ENCODE assay signal across 12 cellular contexts in genomic region chr16:19432429-19432828, GRCh38. TPM values are rescaled to one million over a fixed set of nuclear protein-coding genes. Genes with fewer than 3 reads are reported as not detected.
DNase-seq lines count a peak whose midpoint lies in the region; ATAC-seq and TF ChIP-seq lines count a peak whose summit lies in the region.
"Had no signal": no experiment of that assay in that cellular context is flagged by ENCODE, and none has a peak within 500 bp of the region (broad histone marks: within the 10 kb centered on the region; RNA-seq: fewer than 3 reads in every experiment).

No MANE protein-coding gene starts in this region.

- no peaks in the 10 kb centered on the region for H3K9me3 Mint-ChIP-seq in activated T-cell treated with anti-CD3 and anti-CD28 coated beads, Interleukin-2, amount 50 U/mL, for 72 hours
- no peaks in the 10 kb centered on the region for H3K9me3 Mint-ChIP-seq in osteocyte (ENCODE audit: unreplicated experiment)

- H3K27me3 ChIP-seq in mammary epithelial cell (ENCODE audit: insufficient read depth, low read length) (no peaks in the 10 kb centered on the region), muscle layer of duodenum (ENCODE audit: low read depth, low read length) (no peaks in the 10 kb centered on the region), suprapubic skin (no peaks in the 10 kb centered on the region)
- H3K27me3 ChIP-seq: adrenal gland had no signal

- H4K20me1 ChIP-seq in mammary epithelial cell (ENCODE audit: insufficient read depth, low read length): no peaks in the 10 kb centered on the region

- in situ Hi-C loops in mammary epithelial cell (cut with MboI; ENCODE audit: low sequenced_read_pairs in 2 of 2): no loop called here

- no peak for TF ChIP-seq CTCF in mammary epithelial cell (conservative IDR thresholded peaks at IDR 0.05 in 1 of 2, IDR thresholded peaks at IDR 0.05 in 1 of 2; ENCODE audit: extremely low read depth in 1 of 2, insufficient read depth in 1 of 2, low read depth in 1 of 2, low read length in 2 of 2)
- TF ChIP-seq CTCF in osteocyte (IDR thresholded peaks at IDR 0.05): no peak
- TF ChIP-seq CTCF in suprapubic skin (IDR thresholded peaks at IDR 0.05): no peak

- H3K4me1 Mint-ChIP-seq in activated T-cell treated with anti-CD3 and anti-CD28 coated beads, Interleukin-2, amount 50 U/mL, for 72 hours (ENCODE audit: low read depth): no peaks in the 10 kb centered on the region
- no peaks in the 10 kb centered on the region for H3K4me1 Mint-ChIP-seq in osteocyte (ENCODE audit: unreplicated experiment)

- no peak overlapping the region for H3K27ac ChIP-seq in mammary epithelial cell (ENCODE audit: insufficient read depth, low read depth, low read length)
- peak overlapping the region; percentile 82 for H3K27ac ChIP-seq in muscle layer of duodenum (ENCODE audit: low read length)
- H3K27ac ChIP-seq in suprapubic skin: no peak overlapping the region
- H3K27ac ChIP-seq: adrenal gland had no signal

- intact Hi-C loops in mammary epithelial cell (cut with micrococcal nuclease): no loop called here

- no peak overlapping the region for H2AFZ ChIP-seq in mammary epithelial cell (ENCODE audit: low read depth, low read length)

- no peaks in the 10 kb centered on the region for H3K36me3 Mint-ChIP-seq in activated T-cell treated with anti-CD3 and anti-CD28 coated beads, Interleukin-2, amount 50 U/mL, for 72 hours (ENCODE audit: insufficient read depth in 2 of 2)
- no peaks in the 10 kb centered on the region for H3K36me3 Mint-ChIP-seq in osteocyte (ENCODE audit: unreplicated experiment)
- H3K36me3 Mint-ChIP-seq: T-cell had no signal

- no peak overlapping the region for H3K27ac Mint-ChIP-seq in activated T-cell treated with anti-CD3 and anti-CD28 coated beads, Interleukin-2, amount 50 U/mL, for 72 hours
- no peak overlapping the region for H3K27ac Mint-ChIP-seq in osteocyte (ENCODE audit: unreplicated experiment)
- H3K27ac Mint-ChIP-seq: T-cell had no signal

- H3K9ac ChIP-seq in mammary epithelial cell (ENCODE audit: insufficient read depth, low read length): no peak overlapping the region

- no peak overlapping the region for H3K4me2 ChIP-seq in mammary epithelial cell (ENCODE audit: insufficient read depth, low read depth, low read length)

- H3K4me3 ChIP-seq in mammary epithelial cell (replicated peaks in 1 of 3; ENCODE audit: insufficient read depth in 1 of 3, low read depth in 2 of 3, low read length in 3 of 3) (no peak overlapping the region), muscle layer of duodenum (ENCODE audit: low read depth in 1 of 2, low read length in 2 of 2) (no peak overlapping the region), suprapubic skin (no peak overlapping the region)
- H3K4me3 ChIP-seq: adrenal gland had no signal

- no peak overlapping the region for H3K4me3 Mint-ChIP-seq in activated T-cell treated with anti-CD3 and anti-CD28 coated beads, Interleukin-2, amount 50 U/mL, for 72 hours
- H3K4me3 Mint-ChIP-seq in osteocyte (ENCODE audit: unreplicated experiment): no peak overlapping the region
- H3K4me3 Mint-ChIP-seq: T-cell had no signal

- H3K36me3 ChIP-seq in mammary epithelial cell (ENCODE audit: insufficient read depth, low read length) (no peaks in the 10 kb centered on the region), muscle layer of duodenum (ENCODE audit: control insufficient read depth in 1 of 2, insufficient read depth in 2 of 2, low read length in 2 of 2) (no peaks in the 10 kb centered on the region), suprapubic skin (no peaks in the 10 kb centered on the region)
- H3K36me3 ChIP-seq: adrenal gland had no signal

- no peak for ATAC-seq in activated T-cell treated with anti-CD3 and anti-CD28 coated beads, Interleukin-2, amount 50 U/mL, for 72 hours (replicated peaks in 1 of 2)
- no peak for ATAC-seq in HG03045 (IDR thresholded peaks at IDR 0.05; ENCODE audit: unreplicated experiment)
- ATAC-seq: T-cell had no signal

- BruUV-seq in mammary epithelial cell (replicated peaks; lab: Mats Ljungman, UMichigan): no TSS peak

- dilution Hi-C loops in mammary epithelial cell (cut with HindIII; ENCODE audit: low sequenced_read_pairs): no loop called here

- no peak for TF ChIP-seq POLR2A in suprapubic skin (IDR thresholded peaks at IDR 0.05)

- peaks cover 6% of the 10 kb centered on the region for H3K27me3 Mint-ChIP-seq in activated T-cell treated with anti-CD3 and anti-CD28 coated beads, Interleukin-2, amount 50 U/mL, for 72 hours (ENCODE audit: low read depth)
- H3K27me3 Mint-ChIP-seq in osteocyte (ENCODE audit: unreplicated experiment): no peaks in the 10 kb centered on the region

- CTCF ChIA-PET in mammary epithelial cell (lab: Charles Lee; ENCODE audit: low non-redundant PET): no interaction called here

- H3K4me1 ChIP-seq in mammary epithelial cell (ENCODE audit: insufficient read depth, low read length): no peaks in the 10 kb centered on the region
- H3K4me1 ChIP-seq in muscle layer of duodenum (ENCODE audit: control insufficient read depth in 1 of 2, insufficient read depth in 2 of 2, low read length in 2 of 2): no peaks in the 10 kb centered on the region
- peaks cover 3% of the 10 kb centered on the region for H3K4me1 ChIP-seq in suprapubic skin
- H3K4me1 ChIP-seq: adrenal gland had no signal

- peak; percentile 2 for DNase-seq in HCEC 1CT
- peak; percentile 42 for DNase-seq in NCI-H146 treated with DMSO at 0.1 percent for 48 hours (lab: John Stamatoyannopoulos, UW; ENCODE audit: unreplicated experiment)
- DNase-seq in mammary epithelial cell: peak; percentile 43
- no peak for DNase-seq in activated T-cell treated with anti-CD3 and anti-CD28 coated beads, Interleukin-2, amount 50 U/mL, for 72 hours
- DNase-seq in osteocyte (ENCODE audit: extremely low spot score, unreplicated experiment): no peak
- no peak for DNase-seq in suprapubic skin (ENCODE audit: low spot score in 2 of 2)
- DNase-seq: adrenal gland, NCI-H1105, T-cell had no signal

- H3K79me2 ChIP-seq in mammary epithelial cell (ENCODE audit: insufficient read depth, low read length): no peaks in the 10 kb centered on the region

- no peak for TF ChIP-seq EP300 in suprapubic skin (IDR thresholded peaks at IDR 0.05)

- H3K9me3 ChIP-seq in mammary epithelial cell (replicated peaks; ENCODE audit: insufficient read depth, low read length) (no peaks in the 10 kb centered on the region), muscle layer of duodenum (ENCODE audit: control insufficient read depth in 1 of 2, low read length in 2 of 2) (no peaks in the 10 kb centered on the region), suprapubic skin (no peaks in the 10 kb centered on the region)
- H3K9me3 ChIP-seq: adrenal gland had no signal

RNA-seq across cellular contexts. Expression of gene TMC5, which starts 14.7 kb away (rescaled TPM):
- total RNA-seq in mammary epithelial cell: under 1 TPM in 1 of 2 donors, not detected in 1; 0.33 TPM
- polyA plus RNA-seq in mammary epithelial cell: 0.11 TPM
- not detected for polyA minus RNA-seq in mammary epithelial cell
- total RNA-seq in activated T-cell treated with anti-CD3 and anti-CD28 coated beads, Interleukin-2, amount 50 U/mL, for 72 hours: not detected
- not detected in 2 replicates for total RNA-seq in osteocyte
- 1 to 10 TPM; 1.1 to 2.0 (median 1.7) TPM for total RNA-seq in suprapubic skin
- total RNA-seq: activated CD8-positive, alpha-beta memory T cell treated with anti-CD3 and anti-CD28 coated beads for 36 hours had no signal

Comparison
In these comparisons a context has a peak if more than half of its experiments do, and no peak if none do; other contexts are left out.
1. DNase-seq: peak in HCEC 1CT (single experiment), NCI-H146 treated with DMSO at 0.1 percent for 48 hours (single experiment) and mammary epithelial cell (single experiment); none in activated T-cell treated with anti-CD3 and anti-CD28 coated beads, Interleukin-2, amount 50 U/mL, for 72 hours (0 of 2), osteocyte (single experiment) and suprapubic skin (0 of 2).